ENCODE assay signal across 21 cellular contexts in genomic region chr13:90118467-90119071, GRCh38.
"Had no signal": no experiment of that assay in that cellular context is flagged by ENCODE, and none has a peak within 500 bp of the region (broad histone marks: within the 10 kb centered on the region; RNA-seq: fewer than 3 reads in every experiment).

No MANE protein-coding gene starts in this region.

- DNase-seq: activated CD4-positive, CD25-positive, alpha-beta regulatory T cell treated with anti-CD3 and anti-CD28 coated beads, Interleukin-2, amount 50 U/mL, for 72 hours; activated CD8-positive, alpha-beta memory T cell treated with anti-CD3 and anti-CD28 coated beads for 24 hours; activated CD8-positive, alpha-beta memory T cell treated with anti-CD3 and anti-CD28 coated beads, Interleukin-2, amount 50 U/mL, for 4 hours; activated T-cell treated with anti-CD3 and anti-CD28 coated beads, Interleukin-2, amount 50 U/mL, for 24 hours; adrenal gland; brain microvascular endothelial cell; central memory CD4-positive, alpha-beta T cell; effector memory CD4-positive, alpha-beta T cell; esophagus squamous epithelium; head of caudate nucleus; islet precursor cell; left cardiac atrium; naive thymus-derived CD4-positive, alpha-beta T cell; stimulated activated CD4-positive, alpha-beta T cell treated with anti-CD3 and anti-CD28 coated beads, Interleukin-4, amount 100 ng/mL, for 1 hour; stimulated activated naive CD4-positive, alpha-beta T cell treated with Interleukin-2 at 50 U/mL for 16 hours had no signal

- H3K27ac ChIP-seq: adrenal gland, ascending aorta, brain microvascular endothelial cell, esophagus squamous epithelium, gastroesophageal sphincter, prostate gland, thoracic aorta had no signal

- ATAC-seq: activated naive CD4-positive, alpha-beta T cell treated with anti-CD3 and anti-CD28 coated beads, Interleukin-2, amount 50 U/mL, for 72 hours; activated T-helper 17 cell treated with anti-CD3 and anti-CD28 coated beads, Interleukin-2, amount 50 U/mL, for 72 hours; gastroesophageal sphincter; left cardiac atrium; naive thymus-derived CD4-positive, alpha-beta T cell had no signal

- H3K9me3 ChIP-seq: adrenal gland, ascending aorta, esophagus squamous epithelium, gastroesophageal sphincter, prostate gland, thoracic aorta had no signal

- H3K4me3 ChIP-seq: adrenal gland, ascending aorta, esophagus squamous epithelium, gastroesophageal sphincter, prostate gland, thoracic aorta had no signal

- H3K27me3 ChIP-seq: adrenal gland, ascending aorta, brain microvascular endothelial cell, esophagus squamous epithelium, gastroesophageal sphincter had no signal

- H3K4me1 ChIP-seq: adrenal gland, ascending aorta, esophagus squamous epithelium, gastroesophageal sphincter, prostate gland had no signal

- H3K36me3 ChIP-seq: adrenal gland, ascending aorta, brain microvascular endothelial cell, esophagus squamous epithelium, gastroesophageal sphincter, prostate gland, thoracic aorta had no signal
